1 cellular context compared by ENCODE assay signal in the genomic region with DNA sequence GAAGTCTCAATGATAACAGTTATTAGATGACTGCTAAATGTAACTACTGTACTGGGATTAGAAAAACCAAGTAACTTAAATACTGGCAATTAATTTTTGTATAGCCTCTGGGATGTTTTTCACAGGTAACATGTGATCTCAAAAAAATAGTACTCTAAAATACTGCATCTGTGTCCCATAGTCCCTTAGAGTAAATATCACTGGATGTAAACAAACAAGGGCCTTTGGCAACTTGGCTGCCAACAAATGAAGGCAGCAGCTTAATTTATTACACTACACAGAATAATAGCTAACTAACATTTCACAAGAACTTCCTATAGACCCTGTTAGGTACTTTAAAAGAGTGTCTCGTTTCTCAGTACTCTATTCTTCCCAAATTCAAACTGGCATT.
A peak's percentile ranks its signal among the peaks of the same experiment; 100 is the strongest.
TF ChIP-seq lines count a peak whose summit lies in the region.

No MANE protein-coding gene starts in this region.

TF ChIP-seq in GM12878, 131 proteins besides CTCF, POLR2A, EP300 and RAD21 (continued from another document):
- TF ChIP-seq, protein P1, sequence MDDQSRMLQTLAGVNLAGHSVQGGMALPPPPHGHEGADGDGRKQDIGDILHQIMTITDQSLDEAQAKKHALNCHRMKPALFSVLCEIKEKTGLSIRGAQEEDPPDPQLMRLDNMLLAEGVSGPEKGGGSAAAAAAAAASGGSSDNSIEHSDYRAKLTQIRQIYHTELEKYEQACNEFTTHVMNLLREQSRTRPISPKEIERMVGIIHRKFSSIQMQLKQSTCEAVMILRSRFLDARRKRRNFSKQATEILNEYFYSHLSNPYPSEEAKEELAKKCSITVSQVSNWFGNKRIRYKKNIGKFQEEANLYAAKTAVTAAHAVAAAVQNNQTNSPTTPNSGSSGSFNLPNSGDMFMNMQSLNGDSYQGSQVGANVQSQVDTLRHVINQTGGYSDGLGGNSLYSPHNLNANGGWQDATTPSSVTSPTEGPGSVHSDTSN (IDR thresholded peaks at IDR 0.05; ENCODE audit: insufficient replicate concordance, low read depth, low read length), result no peak
- TF ChIP-seq ZZZ3 (IDR thresholded peaks at IDR 0.05; ENCODE audit: control insufficient read depth, insufficient read length, low read depth), result no peak
- no peak for TF ChIP-seq SIN3A (IDR thresholded peaks at IDR 0.05; ENCODE audit: low read depth, low read length)
- TF ChIP-seq SMAD1 (IDR thresholded peaks at IDR 0.05; ENCODE audit: low read depth, partially characterized antibody), result no peak
- TF ChIP-seq GABPA (IDR thresholded peaks at IDR 0.05; ENCODE audit: low read depth), result 0 out of 2 replicates have a peak, but pooled peaks have one; percentile 2
- TF ChIP-seq MXI1 (IDR thresholded peaks at IDR 0.05; ENCODE audit: low read depth, low read length), result no peak
- no peak for TF ChIP-seq CHD1 (IDR thresholded peaks at IDR 0.05; ENCODE audit: low read depth, low read length)
- TF ChIP-seq TCF12 (IDR thresholded peaks at IDR 0.05; ENCODE audit: low read depth, low read length), result no peak
- TF ChIP-seq, protein P2, sequence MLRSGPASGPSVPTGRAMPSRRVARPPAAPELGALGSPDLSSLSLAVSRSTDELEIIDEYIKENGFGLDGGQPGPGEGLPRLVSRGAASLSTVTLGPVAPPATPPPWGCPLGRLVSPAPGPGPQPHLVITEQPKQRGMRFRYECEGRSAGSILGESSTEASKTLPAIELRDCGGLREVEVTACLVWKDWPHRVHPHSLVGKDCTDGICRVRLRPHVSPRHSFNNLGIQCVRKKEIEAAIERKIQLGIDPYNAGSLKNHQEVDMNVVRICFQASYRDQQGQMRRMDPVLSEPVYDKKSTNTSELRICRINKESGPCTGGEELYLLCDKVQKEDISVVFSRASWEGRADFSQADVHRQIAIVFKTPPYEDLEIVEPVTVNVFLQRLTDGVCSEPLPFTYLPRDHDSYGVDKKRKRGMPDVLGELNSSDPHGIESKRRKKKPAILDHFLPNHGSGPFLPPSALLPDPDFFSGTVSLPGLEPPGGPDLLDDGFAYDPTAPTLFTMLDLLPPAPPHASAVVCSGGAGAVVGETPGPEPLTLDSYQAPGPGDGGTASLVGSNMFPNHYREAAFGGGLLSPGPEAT (IDR thresholded peaks at IDR 0.05; ENCODE audit: low read depth), result 0 out of 2 replicates have a peak, but pooled peaks have one; percentile 1
- no peak for TF ChIP-seq PML (IDR thresholded peaks at IDR 0.05; ENCODE audit: low read length)
- TF ChIP-seq RB1 (IDR thresholded peaks at IDR 0.05; ENCODE audit: borderline replicate concordance), result 0 out of 2 replicates have a peak, but pooled peaks have one; percentile 19
- TF ChIP-seq E2F4 (IDR thresholded peaks at IDR 0.05; ENCODE audit: low read depth, low read length), result no peak
- TF ChIP-seq CBX5 (IDR thresholded peaks at IDR 0.05; ENCODE audit: low read depth), result no peak
- no peak; a peak in 1 of 4 replicates for TF ChIP-seq IKZF2 (IDR thresholded peaks at IDR 0.05)
- TF ChIP-seq CREB1 (IDR thresholded peaks at IDR 0.05; ENCODE audit: low read depth), result no peak
- TF ChIP-seq HSF1 (IDR thresholded peaks at IDR 0.05; ENCODE audit: low read depth, low read length), result no peak
- no peak for TF ChIP-seq POLR2AphosphoS5 (IDR thresholded peaks at IDR 0.05; ENCODE audit: low read length)
- TF ChIP-seq ATF7 (IDR thresholded peaks at IDR 0.05; ENCODE audit: low read depth), result no peak
- TF ChIP-seq BRCA1 (IDR thresholded peaks at IDR 0.05; ENCODE audit: low read depth, low read length), result no peak
- TF ChIP-seq RUNX3 (IDR thresholded peaks at IDR 0.05; ENCODE audit: low read length), result no peak
- TF ChIP-seq ZNF24 (IDR thresholded peaks at IDR 0.05), result no peak
- TF ChIP-seq USF1 (IDR thresholded peaks at IDR 0.05; ENCODE audit: borderline replicate concordance, extremely low read length, insufficient read depth, low read depth, low read length), result no peak
- TF ChIP-seq PAX5 (IDR thresholded peaks at IDR 0.05; ENCODE audit: borderline replicate concordance, low read depth, low read length), result no peak
- TF ChIP-seq MTA3 (IDR thresholded peaks at IDR 0.05; ENCODE audit: borderline replicate concordance, low read length), result no peak
